In the genomic region with DNA sequence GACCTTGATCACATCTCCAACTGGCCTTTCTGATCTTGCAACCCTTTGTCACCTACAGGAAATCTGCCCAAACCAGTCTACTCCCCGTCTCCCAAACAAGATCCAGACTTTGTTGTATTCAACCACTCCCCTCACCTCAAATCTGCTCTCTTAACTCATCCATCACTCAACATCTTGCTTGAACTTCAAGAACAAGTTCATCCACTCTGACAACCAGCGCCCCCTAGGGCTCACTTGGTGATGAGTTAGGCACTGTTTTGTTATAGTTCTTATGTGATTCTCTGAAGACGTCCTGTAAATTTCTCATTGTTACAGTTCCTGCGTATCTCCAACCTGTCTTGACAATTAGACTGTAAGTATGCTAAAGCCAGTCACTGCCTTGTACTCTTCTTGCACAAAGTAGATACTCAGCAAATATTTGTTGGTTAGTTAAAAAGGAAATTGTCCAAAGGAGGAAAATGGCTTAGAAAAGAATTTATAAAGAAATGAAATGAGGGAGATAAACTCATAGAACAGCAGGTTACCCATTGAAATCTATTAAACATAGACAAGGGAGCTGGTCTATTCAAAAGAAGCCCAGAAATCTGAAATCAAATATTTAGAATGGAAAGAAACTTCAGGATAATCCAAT, we compare ENCODE assay signal across 8 cellular contexts. TPM values are rescaled to one million over a fixed set of nuclear protein-coding genes. Genes with fewer than 3 reads are reported as not detected.
DNase-seq lines count a peak whose midpoint lies in the region; ATAC-seq and TF ChIP-seq lines count a peak whose summit lies in the region.

No MANE protein-coding gene starts in this region.

- H2BK12ac ChIP-seq in neuronal stem cell (ENCODE audit: low read length) = no peak overlapping the region

- no peak overlapping the region for H3K4me3 ChIP-seq in A673 (ENCODE audit: low read depth, low read length, poor library complexity, severe bottlenecking)
- H3K4me3 ChIP-seq in HEK293 (ENCODE audit: low read depth, low read length) = no peak overlapping the region
- H3K4me3 ChIP-seq in WERI-Rb-1 (ENCODE audit: low read depth, low read length) = no peak overlapping the region
- H3K4me3 ChIP-seq in colonic mucosa = no peak overlapping the region
- H3K4me3 ChIP-seq in neuronal stem cell (ENCODE audit: low read length in 2 of 2) = no peak overlapping the region

- H3K4me1 ChIP-seq in A673 (ENCODE audit: insufficient read depth, low read length, poor library complexity, severe bottlenecking) (peaks cover 26% of the 10 kb centered on the region), HEK293 (ENCODE audit: control insufficient read depth, insufficient read depth, low read length) (0 out of 2 replicates have a peak, but pooled peaks cover 3% of the 10 kb centered on the region), colonic mucosa (no peaks in the 10 kb centered on the region), neuronal stem cell (ENCODE audit: control insufficient read depth in 2 of 2, insufficient read depth in 1 of 2, low read depth in 1 of 2, low read length in 2 of 2) (peaks cover 2 to 6% of the 10 kb centered on the region in 2 donors)

- H3K36me3 ChIP-seq in A673 (ENCODE audit: insufficient read depth, low read length, poor library complexity, severe bottlenecking) (no peaks in the 10 kb centered on the region), HEK293 (ENCODE audit: control insufficient read depth in 2 of 2, insufficient read depth in 1 of 2, low read length in 2 of 2) (no peaks in the 10 kb centered on the region), WERI-Rb-1 (no peaks in the 10 kb centered on the region), colonic mucosa (no peaks in the 10 kb centered on the region), neuronal stem cell (replicated peaks in 1 of 2; ENCODE audit: control insufficient read depth in 2 of 2, insufficient read depth in 2 of 2, low read length in 2 of 2) (no peaks in the 10 kb centered on the region)

- H4K91ac ChIP-seq in neuronal stem cell (ENCODE audit: low read depth, low read length, poor library complexity) = no peak overlapping the region

- TF ChIP-seq CTCF in A673 (conservative IDR thresholded peaks at IDR 0.05; ENCODE audit: low read depth, low read length) (peak; percentile 74), HEK293 (tag by site-specific recombination; IDR thresholded peaks at IDR 0.05) (no peak), WERI-Rb-1 (IDR thresholded peaks at IDR 0.05; ENCODE audit: low read depth, low read length) (peak; percentile 54), colonic mucosa (IDR thresholded peaks at IDR 0.05) (no peak)

- no peaks in the 10 kb centered on the region for H3K79me1 ChIP-seq in neuronal stem cell (ENCODE audit: low read depth, low read length)

- DNase-seq in A673 (ENCODE audit: low spot score) (peak; percentile 69), WERI-Rb-1 (peak; percentile 50), colonic mucosa (peak; percentile 50), neuronal stem cell (ENCODE audit: low spot score) (peak; percentile 11)

- no peak for ATAC-seq in GM19452 (IDR thresholded peaks at IDR 0.05; ENCODE audit: unreplicated experiment)
- ATAC-seq in GM21526 (IDR thresholded peaks at IDR 0.05; ENCODE audit: low FRiP score, unreplicated experiment) = no peak
- ATAC-seq in HG03095 (IDR thresholded peaks at IDR 0.05; ENCODE audit: unreplicated experiment) = no peak

- H2BK15ac ChIP-seq in neuronal stem cell (ENCODE audit: low read length) = no peak overlapping the region

- H3K14ac ChIP-seq in neuronal stem cell (ENCODE audit: low read length) = no peak overlapping the region

- no peak overlapping the region for H3K4me2 ChIP-seq in neuronal stem cell (ENCODE audit: insufficient read depth, low read length, poor library complexity, severe bottlenecking)

- H3K23ac ChIP-seq in neuronal stem cell (ENCODE audit: low read depth, low read length, poor library complexity) = no peak overlapping the region

- H3K4ac ChIP-seq in neuronal stem cell (ENCODE audit: low read length) = no peak overlapping the region

- H3K18ac ChIP-seq in neuronal stem cell (ENCODE audit: low read length) = no peak overlapping the region

- no CpG with 5 or more reads among the region's 4 CpGs for WGBS in neuronal stem cell (ENCODE audit: extremely low coverage in 2 of 2, insufficient read length in 2 of 2, insufficient replicate concordance in 1 of 2), 2 donors

- intact Hi-C loops in A673 (cut with micrococcal nuclease; ENCODE audit: unreplicated experiment) (loop anchor here (10.0 kb wide), 1 partner anchor 131 kb away; no protein-coding TSS in a partner anchor), colonic mucosa (cut with DNase I) (no loop called here)

- H3K9ac ChIP-seq in colonic mucosa (ENCODE audit: low read depth in 2 of 2, low read length in 2 of 2) (no peak overlapping the region), neuronal stem cell (ENCODE audit: low read depth, low read length, poor library complexity) (no peak overlapping the region)

- H4K8ac ChIP-seq in neuronal stem cell (ENCODE audit: low read depth, low read length) = no peak overlapping the region

- no peak overlapping the region for H2BK120ac ChIP-seq in neuronal stem cell (ENCODE audit: low read depth, low read length)

- H3K9me3 ChIP-seq in A673 (ENCODE audit: low read depth, low read length, poor library complexity, severe bottlenecking) (no peaks in the 10 kb centered on the region), HEK293 (ENCODE audit: control insufficient read depth, insufficient read depth, low read depth, low read length) (no peaks in the 10 kb centered on the region), WERI-Rb-1 (ENCODE audit: severe bottlenecking) (no peaks in the 10 kb centered on the region), colonic mucosa (no peaks in the 10 kb centered on the region), neuronal stem cell (replicated peaks in 1 of 2; ENCODE audit: control insufficient read depth in 2 of 2, insufficient read depth in 1 of 2, low read depth in 1 of 2, low read length in 2 of 2) (no peaks in the 10 kb centered on the region)

- no peak overlapping the region for H2BK5ac ChIP-seq in neuronal stem cell (ENCODE audit: low read length)

- BruUV-seq in A673 (replicated peaks; lab: Mats Ljungman, UMichigan) = no TSS peak

- POLR2A ChIA-PET in A673 (lab: Charles Lee; ENCODE audit: low non-redundant PET) (no interaction called here), HEK293 (lab: Yijun Ruan, JAX) (no interaction called here)

- H2AFZ ChIP-seq in neuronal stem cell (ENCODE audit: low read length) = no peak overlapping the region

- H2AK5ac ChIP-seq in neuronal stem cell (ENCODE audit: low read depth, low read length) = no peak overlapping the region

- H3K27ac ChIP-seq in A673 (ENCODE audit: low read depth, low read length, poor library complexity, severe bottlenecking) (no peak overlapping the region), HEK293 (ENCODE audit: extremely low read depth, low read depth, low read length) (no peak overlapping the region), WERI-Rb-1 (no peak overlapping the region), colonic mucosa (no peak overlapping the region), neuronal stem cell (replicated peaks; ENCODE audit: low read length) (no peak overlapping the region)

- CTCF ChIA-PET in A673 (lab: Charles Lee) = no interaction called here
- CTCF ChIA-PET in HEK293 (lab: Yijun Ruan, JAX) = interaction anchor here (0.7 to 3.0 kb wide), 16 partner anchors 9 to 164 kb away, joined by 3 to 16 read pairs (median 5); no protein-coding TSS in a partner anchor

- H3K27me3 ChIP-seq in A673 (replicated peaks; ENCODE audit: insufficient read depth, low read depth, low read length, poor library complexity) (peaks cover 4% of the 10 kb centered on the region), WERI-Rb-1 (ENCODE audit: insufficient read depth, low read depth, severe bottlenecking) (no peaks in the 10 kb centered on the region), colonic mucosa (no peaks in the 10 kb centered on the region), neuronal stem cell (ENCODE audit: control insufficient read depth in 3 of 3, insufficient read depth in 3 of 3, low read depth in 1 of 3, low read length in 3 of 3) (peaks cover 0 to 11% (median 0%) of the 10 kb centered on the region in 3 experiments)

TF ChIP-seq in HEK293, 187 proteins besides CTCF, POLR2A, EP300 and RAD21 (continues in another document):
- TF ChIP-seq MZF1 (tag by site-specific recombination; IDR thresholded peaks at IDR 0.05; ENCODE audit: borderline replicate concordance) = no peak
- TF ChIP-seq ZNF19 (tag by site-specific recombination; IDR thresholded peaks at IDR 0.05; ENCODE audit: low read depth) = no peak
- TF ChIP-seq ZBTB17 (tag by site-specific recombination; IDR thresholded peaks at IDR 0.05) = peak; percentile 51; the same call in 1 of the 2 replicates
- TF ChIP-seq, protein P1, sequence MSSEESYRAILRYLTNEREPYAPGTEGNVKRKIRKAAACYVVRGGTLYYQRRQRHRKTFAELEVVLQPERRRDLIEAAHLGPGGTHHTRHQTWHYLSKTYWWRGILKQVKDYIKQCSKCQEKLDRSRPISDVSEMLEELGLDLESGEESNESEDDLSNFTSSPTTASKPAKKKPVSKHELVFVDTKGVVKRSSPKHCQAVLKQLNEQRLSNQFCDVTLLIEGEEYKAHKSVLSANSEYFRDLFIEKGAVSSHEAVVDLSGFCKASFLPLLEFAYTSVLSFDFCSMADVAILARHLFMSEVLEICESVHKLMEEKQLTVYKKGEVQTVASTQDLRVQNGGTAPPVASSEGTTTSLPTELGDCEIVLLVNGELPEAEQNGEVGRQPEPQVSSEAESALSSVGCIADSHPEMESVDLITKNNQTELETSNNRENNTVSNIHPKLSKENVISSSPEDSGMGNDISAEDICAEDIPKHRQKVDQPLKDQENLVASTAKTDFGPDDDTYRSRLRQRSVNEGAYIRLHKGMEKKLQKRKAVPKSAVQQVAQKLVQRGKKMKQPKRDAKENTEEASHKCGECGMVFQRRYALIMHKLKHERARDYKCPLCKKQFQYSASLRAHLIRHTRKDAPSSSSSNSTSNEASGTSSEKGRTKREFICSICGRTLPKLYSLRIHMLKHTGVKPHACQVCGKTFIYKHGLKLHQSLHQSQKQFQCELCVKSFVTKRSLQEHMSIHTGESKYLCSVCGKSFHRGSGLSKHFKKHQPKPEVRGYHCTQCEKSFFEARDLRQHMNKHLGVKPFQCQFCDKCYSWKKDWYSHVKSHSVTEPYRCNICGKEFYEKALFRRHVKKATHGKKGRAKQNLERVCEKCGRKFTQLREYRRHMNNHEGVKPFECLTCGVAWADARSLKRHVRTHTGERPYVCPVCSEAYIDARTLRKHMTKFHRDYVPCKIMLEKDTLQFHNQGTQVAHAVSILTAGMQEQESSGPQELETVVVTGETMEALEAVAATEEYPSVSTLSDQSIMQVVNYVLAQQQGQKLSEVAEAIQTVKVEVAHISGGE (tag by site-specific recombination; conservative IDR thresholded peaks at IDR 0.05; ENCODE audit: low read depth) = no peak
- peak; percentile 30; the same call in 1 of the 2 replicates for TF ChIP-seq ZNF654 (tag by site-specific recombination; IDR thresholded peaks at IDR 0.05; ENCODE audit: low read depth)
- TF ChIP-seq ZNF112 (tag by site-specific recombination; IDR thresholded peaks at IDR 0.05) = no peak
- no peak for TF ChIP-seq ZNF416 (tag by site-specific recombination; IDR thresholded peaks at IDR 0.05)

RNA-seq across cellular contexts. Expression of gene FRMD4A, which starts 5.3 kb away (rescaled TPM):
- total RNA-seq in A673 (2021) (26.3 and 29.6 TPM in 2 replicates), colonic mucosa (10 to 100 TPM in 1 of 2 donors, 1 to 10 TPM in 1; 8.6 to 10.2 TPM)
- 38.6 TPM for polyA plus RNA-seq in neuronal stem cell (2013, experiment 1 of 2)
- polyA plus RNA-seq in neuronal stem cell (2013, experiment 2 of 2) = 33.8 TPM

Comparison
In these comparisons a context has a peak if more than half of its experiments do, and no peak if none do; other contexts are left out.
1. DNase-seq: peak in every context shown above with its lines; median percentile 69 in A673; 50 in WERI-Rb-1; 50 in colonic mucosa; 11 in neuronal stem cell.
2. CTCF ChIP-seq: peak in A673 (single experiment) and WERI-Rb-1 (single experiment); none in HEK293 (single experiment) and colonic mucosa (single experiment).